ENCODE assay signal across 8 cellular contexts in the genomic region with DNA sequence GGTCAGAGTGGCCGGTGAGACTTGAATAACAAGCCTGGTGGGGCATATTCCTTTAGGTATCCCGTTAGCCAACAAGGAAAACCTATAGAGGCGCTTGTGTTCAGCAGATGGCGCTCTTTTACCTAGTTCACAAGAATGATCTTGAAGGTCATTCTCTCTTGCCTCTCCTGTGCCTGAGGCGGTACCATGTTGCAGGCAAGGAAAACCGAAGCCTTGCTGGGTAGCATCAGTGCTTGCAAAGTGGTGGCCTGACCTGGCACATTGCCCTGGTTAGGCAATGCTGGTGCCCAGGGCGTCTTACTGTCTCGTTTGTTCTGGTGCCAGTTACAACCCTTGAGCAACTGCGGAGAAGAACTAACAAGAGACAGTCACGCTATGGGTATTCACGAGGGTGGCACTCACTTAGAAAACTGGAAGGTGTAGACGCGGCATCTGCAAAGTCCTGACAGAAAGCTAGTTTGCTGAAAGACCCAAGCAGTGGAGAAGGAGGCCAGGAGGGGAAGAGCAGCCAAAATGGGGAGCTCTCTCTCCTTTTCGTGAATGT. TPM values are rescaled to one million over a fixed set of nuclear protein-coding genes. Genes with fewer than 3 reads are reported as not detected.
A peak's percentile ranks its signal among the peaks of the same experiment; 100 is the strongest.
DNase-seq lines count a peak whose midpoint lies in the region; ATAC-seq lines count a peak whose summit lies in the region.

No MANE protein-coding gene starts in this region.

- peaks cover under 1% of the 10 kb centered on the region for H3K36me3 Mint-ChIP-seq in effector memory CD8-positive, alpha-beta T cell (ENCODE audit: insufficient read depth)
- H3K36me3 Mint-ChIP-seq in stimulated activated naive B cell treated with anti-CD40 and anti-IgM and Interleukin-4, amounts not matched to agents 10 μg/mL and 1 μg/mL and 100 μg/mL, for 72 hours = peaks cover 2 to 13% of the 10 kb centered on the region in 2 donors

- DNase-seq in AG08396 (ENCODE audit: low spot score) (peak; percentile 56), NCI-H2171 (lab: John Stamatoyannopoulos, UW) (peak; percentile 49), lung microvascular endothelial cell (ENCODE audit: low read depth in 2 of 2) (peak; percentile 85 to 88)
- DNase-seq in activated CD4-positive, alpha-beta T cell treated with anti-CD3 and anti-CD28 coated beads for 48 hours = peak; percentile 37
- peak; percentile 22 to 25 (median 23) for DNase-seq in effector memory CD8-positive, alpha-beta T cell
- no peak for DNase-seq in stimulated activated naive B cell treated with anti-CD40 and anti-IgM and Interleukin-4, amounts not matched to agents 10 μg/mL and 1 μg/mL and 100 μg/mL, for 72 hours

- H3K27me3 Mint-ChIP-seq in effector memory CD8-positive, alpha-beta T cell = no peaks in the 10 kb centered on the region
- H3K27me3 Mint-ChIP-seq in stimulated activated naive B cell treated with anti-CD40 and anti-IgM and Interleukin-4, amounts not matched to agents 10 μg/mL and 1 μg/mL and 100 μg/mL, for 72 hours = no peaks in the 10 kb centered on the region

- peak; percentile 45 for ATAC-seq in GM18498 (IDR thresholded peaks at IDR 0.05; ENCODE audit: unreplicated experiment)
- no peak for ATAC-seq in effector memory CD8-positive, alpha-beta T cell (replicated peaks)
- peak; percentile 28 for ATAC-seq in stimulated activated naive B cell treated with anti-CD40 and anti-IgM and Interleukin-4, amounts not matched to agents 10 μg/mL and 1 μg/mL and 100 μg/mL, for 72 hours (replicated peaks)
- ATAC-seq in GM19324 (IDR thresholded peaks at IDR 0.05; ENCODE audit: low FRiP score, unreplicated experiment) = no peak

- peaks cover 3 to 6% of the 10 kb centered on the region in 2 donors for H3K4me1 Mint-ChIP-seq in effector memory CD8-positive, alpha-beta T cell (ENCODE audit: low read depth in 2 of 2)
- H3K4me1 Mint-ChIP-seq in stimulated activated naive B cell treated with anti-CD40 and anti-IgM and Interleukin-4, amounts not matched to agents 10 μg/mL and 1 μg/mL and 100 μg/mL, for 72 hours = peaks cover 11 to 16% of the 10 kb centered on the region in 2 donors

- no peak overlapping the region for H3K4me3 Mint-ChIP-seq in effector memory CD8-positive, alpha-beta T cell
- no peak overlapping the region for H3K4me3 Mint-ChIP-seq in stimulated activated naive B cell treated with anti-CD40 and anti-IgM and Interleukin-4, amounts not matched to agents 10 μg/mL and 1 μg/mL and 100 μg/mL, for 72 hours

- H3K27ac Mint-ChIP-seq in effector memory CD8-positive, alpha-beta T cell = peak overlapping the region in 1 of 2 donors; percentile 35
- H3K27ac Mint-ChIP-seq in stimulated activated naive B cell treated with anti-CD40 and anti-IgM and Interleukin-4, amounts not matched to agents 10 μg/mL and 1 μg/mL and 100 μg/mL, for 72 hours = no peak overlapping the region

- no peaks in the 10 kb centered on the region for H3K9me3 Mint-ChIP-seq in effector memory CD8-positive, alpha-beta T cell
- no peaks in the 10 kb centered on the region for H3K9me3 Mint-ChIP-seq in stimulated activated naive B cell treated with anti-CD40 and anti-IgM and Interleukin-4, amounts not matched to agents 10 μg/mL and 1 μg/mL and 100 μg/mL, for 72 hours

RNA-seq across cellular contexts. Expression of gene AOPEP, which starts 56.7 kb away (rescaled TPM):
- 22.0 and 33.9 TPM in 2 replicates for total RNA-seq in lung microvascular endothelial cell

Comparison
In these comparisons a context has a peak if more than half of its experiments do, and no peak if none do; other contexts are left out.
1. ATAC-seq: peak in GM18498 (single experiment) and stimulated activated naive B cell treated with anti-CD40 and anti-IgM and Interleukin-4, amounts not matched to agents 10 μg/mL and 1 μg/mL and 100 μg/mL, for 72 hours (2 of 2); none in effector memory CD8-positive, alpha-beta T cell (single experiment) and GM19324 (single experiment).